Comparison of ENCODE assay signal across 1 cellular context in genomic region chr2:26068602-26069298, GRCh38.
TF ChIP-seq lines count a peak whose summit lies in the region.

No MANE protein-coding gene starts in this region.

TF ChIP-seq in SK-N-SH, 30 proteins besides CTCF, POLR2A, EP300 and RAD21 (continued from another document):
- TF ChIP-seq IRF3 (IDR thresholded peaks at IDR 0.05; ENCODE audit: low read depth, low read length) = no peak
